In genomic region chr6:158706369-158706982, GRCh38 we compare ENCODE assay signal across 8 cellular contexts. TPM values are rescaled to one million over a fixed set of nuclear protein-coding genes. Genes with fewer than 3 reads are reported as not detected.
DNase-seq lines count a peak whose midpoint lies in the region; ATAC-seq, FAIRE-seq and TF ChIP-seq lines count a peak whose summit lies in the region.

No MANE protein-coding gene starts in this region.

- intact Hi-C loops in right lobe of liver (cut with DNase I) = loop anchor here in 1 of 2 donors (5.0 kb wide), 1 partner anchor 266 kb away; no protein-coding TSS in a partner anchor

- TF ChIP-seq POLR2A in right lobe of liver (IDR thresholded peaks at IDR 0.05) = no peak

- H3K27ac ChIP-seq in right lobe of liver = peak overlapping the region in 1 of 3 donors; percentile 34

- no peak for FAIRE-seq in HTR-8/SVneo (lab: Jason Lieb, UNC)

- TF ChIP-seq CTCF in right lobe of liver (IDR thresholded peaks at IDR 0.05) = peak; percentile 26 to 45 (median 36)

- no peaks in the 10 kb centered on the region for H3K36me3 ChIP-seq in right lobe of liver

- no peak overlapping the region for H3K4me3 ChIP-seq in right lobe of liver

- DNase-seq in DMS 273 (lab: John Stamatoyannopoulos, UW; ENCODE audit: unreplicated experiment) (peak; percentile 83), LoVo (ENCODE audit: low spot score) (peak; percentile 66), T47D (ENCODE audit: low read depth in 1 of 2, low spot score in 1 of 2) (peak; percentile 41 to 60), right lobe of liver (peak in 1 of 3 donors; percentile 45), HTR-8/SVneo (ENCODE audit: insufficient read length, low spot score) (no peak)
- DNase-seq in activated naive CD4-positive, alpha-beta T cell treated with anti-CD3 and anti-CD28 coated beads, Interleukin-2, amount 50 U/mL, for 16 hours = no peak

- no peaks in the 10 kb centered on the region for H3K27me3 ChIP-seq in right lobe of liver

- H3K4me1 ChIP-seq in right lobe of liver = peaks cover 0 to 10% (median 4%) of the 10 kb centered on the region in 4 donors

- ATAC-seq in right lobe of liver (peak; percentile 20 to 64 (median 40)), GM18519 (IDR thresholded peaks at IDR 0.05; ENCODE audit: low FRiP score, unreplicated experiment) (no peak), HG03378 (IDR thresholded peaks at IDR 0.05; ENCODE audit: unreplicated experiment) (no peak)

- in situ Hi-C loops in T47D (cut with HindIII; ENCODE audit: low pct_unique_long_range_greater_than_20kb, low sequenced_read_pairs) = no loop called here

- WGBS in right lobe of liver (ENCODE audit: insufficient coverage, low coverage, low lambda C conversion rate, missing lambda C conversion rate) = 44% methylated on average over 3 of the region's 6 CpGs

- H3K9me3 ChIP-seq in right lobe of liver = no peaks in the 10 kb centered on the region

RNA-seq across cellular contexts. Expression of gene SYTL3, which starts 56.6 kb away (rescaled TPM):
- total RNA-seq in right lobe of liver = 1 to 10 TPM in 4 of 6 experiments, under 1 TPM in 2; 0.66 to 1.7 (median 1.0) TPM

Comparison
In these comparisons a context has a peak if more than half of its experiments do, and no peak if none do; other contexts are left out.
1. DNase-seq: peak in DMS 273 (single experiment), LoVo (single experiment) and T47D (2 of 2); none in HTR-8/SVneo (single experiment) and activated naive CD4-positive, alpha-beta T cell treated with anti-CD3 and anti-CD28 coated beads, Interleukin-2, amount 50 U/mL, for 16 hours (single experiment).
2. ATAC-seq: peak in right lobe of liver (4 of 4); none in GM18519 (single experiment) and HG03378 (single experiment).